Comparison of ENCODE assay signal across 23 cellular contexts in the genomic region with DNA sequence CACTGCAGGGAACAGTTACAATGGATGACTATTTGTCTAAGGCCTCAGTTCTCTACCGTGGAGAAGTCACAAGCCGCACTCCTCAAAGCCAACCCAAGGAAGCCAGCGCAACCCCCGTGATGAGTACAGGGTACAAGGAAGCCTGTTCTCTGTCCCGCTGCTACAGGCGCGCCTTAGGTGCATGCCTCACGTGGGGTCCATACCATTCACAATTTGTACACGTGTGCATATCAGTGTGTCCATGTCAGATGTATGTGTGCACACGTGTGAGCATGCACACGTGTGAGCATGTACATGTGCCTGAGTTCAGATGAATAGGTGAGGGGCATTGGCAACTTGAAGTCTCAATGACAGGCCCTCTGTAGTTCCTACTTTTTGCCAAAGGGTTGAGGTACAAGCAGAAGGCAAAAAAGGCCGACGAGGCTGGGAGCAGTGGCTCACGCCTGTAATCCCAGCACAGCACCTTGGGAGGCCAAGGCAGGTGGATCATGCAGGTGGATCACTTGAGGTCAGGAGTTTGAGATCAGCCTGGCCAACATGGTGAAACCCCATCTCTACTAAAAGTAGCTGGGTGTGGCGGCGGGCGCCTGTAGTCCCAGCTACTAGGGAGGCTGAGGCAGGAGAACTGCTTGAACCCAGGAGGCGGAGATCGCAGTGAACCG.
"Had no signal": no experiment of that assay in that cellular context is flagged by ENCODE, and none has a peak within 500 bp of the region (broad histone marks: within the 10 kb centered on the region; RNA-seq: fewer than 3 reads in every experiment).

No MANE protein-coding gene starts in this region.

- H3K36me3 Mint-ChIP-seq: activated CD4-positive, alpha-beta memory T cell treated with anti-CD3 and anti-CD28 coated beads for 36 hours; activated naive CD8-positive, alpha-beta T cell treated with anti-CD3 and anti-CD28 coated beads, Interleukin-2, amount 10 ng/mL, durations not matched to agents 7 days and 5 days; naive B cell; T-cell had no signal

- H3K4me1 ChIP-seq: parathyroid adenoma had no signal

- H3K4me3 ChIP-seq: colonic mucosa, gastrocnemius medialis, heart left ventricle, left ventricle myocardium inferior, mucosa of descending colon, transverse colon had no signal

- ATAC-seq: gastrocnemius medialis, heart left ventricle, mucosa of descending colon, SK-N-SH treated with all-trans-retinoic acid at 6 μM for 48 hours, T-cell had no signal

- H3K9ac ChIP-seq: parathyroid adenoma had no signal

- H3K27me3 Mint-ChIP-seq: T-cell had no signal

- H3K27me3 ChIP-seq: colonic mucosa, gastrocnemius medialis, heart left ventricle, neutrophil, transverse colon had no signal

- H2AFZ ChIP-seq: parathyroid adenoma had no signal

- H3K4me3 Mint-ChIP-seq: activated B cell treated with CpG ODN at 0.5 μM for 24 hours; activated CD4-positive, alpha-beta memory T cell treated with anti-CD3 and anti-CD28 coated beads for 36 hours; activated naive CD8-positive, alpha-beta T cell treated with anti-CD3 and anti-CD28 coated beads, Interleukin-2, amount 10 ng/mL, durations not matched to agents 7 days and 5 days; naive B cell; T-cell had no signal

- H3K4me1 Mint-ChIP-seq: activated B cell treated with CpG ODN at 0.5 μM for 24 hours; activated naive CD8-positive, alpha-beta T cell treated with anti-CD3 and anti-CD28 coated beads, Interleukin-2, amount 10 ng/mL, durations not matched to agents 7 days and 5 days; naive B cell had no signal

- DNase-seq: activated B cell treated with CpG ODN at 0.5 μM for 24 hours; activated CD4-positive, alpha-beta memory T cell treated with anti-CD3 and anti-CD28 coated beads for 36 hours; activated CD4-positive, alpha-beta T cell treated with anti-CD3 and anti-CD28 coated beads for 4 hours; activated naive CD4-positive, alpha-beta T cell treated with Interleukin-2 at 50 U/mL for 16 hours; activated naive CD8-positive, alpha-beta T cell treated with anti-CD3 and anti-CD28 coated beads, Interleukin-2, amount 10 ng/mL, durations not matched to agents 7 days and 5 days; activated T-cell treated with anti-CD3 and anti-CD28 coated beads for 4 hours; amygdala; central memory CD4-positive, alpha-beta T cell; colonic mucosa; gastrocnemius medialis; heart left ventricle; left ventricle myocardium inferior; naive B cell; stimulated activated CD4-positive, alpha-beta T cell treated with anti-CD3 and anti-CD28 coated beads, Interleukin-12 subunit alpha, Interleukin-12 subunit beta, amount 100 ng/mL, for 4 hours; stimulated activated CD4-positive, alpha-beta T cell treated with anti-CD3 and anti-CD28 coated beads, Interleukin-1b, Interleukin-23, amount 100 ng/mL, for 48 hours; stimulated activated CD8-positive, alpha-beta memory T cell treated with anti-CD3 and anti-CD28 coated beads, Interleukin-4, amount 100 ng/mL, for 48 hours; stimulated activated naive CD4-positive, alpha-beta T cell; T-cell; transverse colon had no signal

- H3K27ac Mint-ChIP-seq: activated B cell treated with CpG ODN at 0.5 μM for 24 hours; activated CD4-positive, alpha-beta memory T cell treated with anti-CD3 and anti-CD28 coated beads for 36 hours; activated naive CD8-positive, alpha-beta T cell treated with anti-CD3 and anti-CD28 coated beads, Interleukin-2, amount 10 ng/mL, durations not matched to agents 7 days and 5 days; naive B cell; T-cell had no signal

- H3K9me3 ChIP-seq: colonic mucosa, gastrocnemius medialis, heart left ventricle, left ventricle myocardium inferior, mucosa of descending colon, neutrophil, transverse colon had no signal

- H3K9me3 Mint-ChIP-seq: activated B cell treated with CpG ODN at 0.5 μM for 24 hours; activated CD4-positive, alpha-beta memory T cell treated with anti-CD3 and anti-CD28 coated beads for 36 hours; activated naive CD8-positive, alpha-beta T cell treated with anti-CD3 and anti-CD28 coated beads, Interleukin-2, amount 10 ng/mL, durations not matched to agents 7 days and 5 days; naive B cell; T-cell had no signal

- H3K27ac ChIP-seq: colonic mucosa, gastrocnemius medialis, heart left ventricle, left ventricle myocardium inferior, neutrophil, parathyroid adenoma, transverse colon had no signal

- H3K36me3 ChIP-seq: colonic mucosa, gastrocnemius medialis, transverse colon had no signal
